Comparison of ENCODE assay signal across 14 cellular contexts in genomic region chr5:89728750-89729149, GRCh38.
DNase-seq lines count a peak whose midpoint lies in the region; ATAC-seq, FAIRE-seq and TF ChIP-seq lines count a peak whose summit lies in the region.
"Had no signal": no experiment of that assay in that cellular context is flagged by ENCODE, and none has a peak within 500 bp of the region (broad histone marks: within the 10 kb centered on the region; RNA-seq: fewer than 3 reads in every experiment).

No MANE protein-coding gene starts in this region.

- H3K79me1 ChIP-seq in H1 (ENCODE audit: low read depth, low read length), result no peaks in the 10 kb centered on the region

- no peaks in the 10 kb centered on the region for H3K4me1 ChIP-seq in H1 (replicated peaks in 1 of 4; ENCODE audit: control insufficient read depth in 3 of 4, insufficient read depth in 4 of 4, low read length in 3 of 4)
- H3K4me1 ChIP-seq in lung (ENCODE audit: control insufficient read depth in 2 of 2, insufficient read depth in 2 of 2, low read length in 2 of 2), result peaks cover 0 to 4% of the 10 kb centered on the region in 2 donors
- H3K4me1 ChIP-seq in naive thymus-derived CD4-positive, alpha-beta T cell (ENCODE audit: control insufficient read depth in 2 of 2, insufficient read depth in 2 of 2, low read length in 2 of 2), result no peaks in the 10 kb centered on the region
- H3K4me1 ChIP-seq: Caco-2, SJCRH30 had no signal

- H3K4me2 ChIP-seq in H1 (ENCODE audit: insufficient read depth in 1 of 2, low read depth in 2 of 2, low read length in 2 of 2), result no peak overlapping the region

- POLR2A ChIA-PET in H1 (lab: Charles Lee; ENCODE audit: partially characterized antibody), result no interaction called here
- POLR2A ChIA-PET in naive thymus-derived CD4-positive, alpha-beta T cell (lab: Charles Lee), result no interaction called here

- H2BK5ac ChIP-seq in H1 (ENCODE audit: low read depth, low read length), result no peak overlapping the region

- H3K4me3 Mint-ChIP-seq in naive thymus-derived CD4-positive, alpha-beta T cell, result no peak overlapping the region
- H3K4me3 Mint-ChIP-seq: activated naive CD4-positive, alpha-beta T cell treated with anti-CD3 and anti-CD28 coated beads, Interleukin-2, amount 50 U/mL, for 24 hours had no signal

- H2AK5ac ChIP-seq in H1 (ENCODE audit: low read depth, low read length), result no peak overlapping the region

- H2BK12ac ChIP-seq in H1 (ENCODE audit: low read depth, low read length), result no peak overlapping the region

- TF ChIP-seq RAD21 in H1 (IDR thresholded peaks at IDR 0.05 in 1 of 2, conservative IDR thresholded peaks at IDR 0.05 in 1 of 2; ENCODE audit: low read depth in 2 of 2, low read length in 2 of 2), result no peak

- no peaks in the 10 kb centered on the region for H3K36me3 Mint-ChIP-seq in naive thymus-derived CD4-positive, alpha-beta T cell
- H3K36me3 Mint-ChIP-seq: activated naive CD4-positive, alpha-beta T cell treated with anti-CD3 and anti-CD28 coated beads, Interleukin-2, amount 50 U/mL, for 24 hours had no signal

- DNase-seq in LNCaP clone FGC (ENCODE audit: low read depth), result peak; percentile 6
- DNase-seq in H1 (ENCODE audit: low read depth in 1 of 2, low spot score in 2 of 2), result no peak
- peak; percentile 29 for DNase-seq in lung (ENCODE audit: low spot score)
- DNase-seq in superior temporal gyrus (ENCODE audit: extremely low spot score), result peak; percentile 68
- DNase-seq in naive thymus-derived CD4-positive, alpha-beta T cell, result no peak
- no peak for DNase-seq in NCI-H2081 (lab: John Stamatoyannopoulos, UW)
- DNase-seq in MV-4-11 (lab: John Stamatoyannopoulos, UW), result no peak
- no peak for DNase-seq in NCI-H524 treated with DMSO at 0.1 percent for 48 hours (lab: John Stamatoyannopoulos, UW)
- DNase-seq: Caco-2, NCI-H1417 treated with DMSO at 0.1 percent for 48 hours, posterior cingulate gyrus, SJCRH30 had no signal

- H3K27ac ChIP-seq in H1 (ENCODE audit: low read depth, low read length) (no peak overlapping the region), lung (ENCODE audit: low read depth in 1 of 2, low read length in 1 of 2) (no peak overlapping the region)
- H3K27ac ChIP-seq in naive thymus-derived CD4-positive, alpha-beta T cell (ENCODE audit: low read depth, low read length), result no peak overlapping the region
- H3K27ac ChIP-seq: SJCRH30 had no signal

- no peaks in the 10 kb centered on the region for H3K4me1 Mint-ChIP-seq in naive thymus-derived CD4-positive, alpha-beta T cell
- H3K4me1 Mint-ChIP-seq: activated naive CD4-positive, alpha-beta T cell treated with anti-CD3 and anti-CD28 coated beads, Interleukin-2, amount 50 U/mL, for 24 hours had no signal

- no peaks in the 10 kb centered on the region for H3K23me2 ChIP-seq in H1 (ENCODE audit: low read depth, low read length)

- peaks cover 0 to 7% (median 0%) of the 10 kb centered on the region in 5 donors for H3K27me3 Mint-ChIP-seq in naive thymus-derived CD4-positive, alpha-beta T cell
- H3K27me3 Mint-ChIP-seq: activated naive CD4-positive, alpha-beta T cell treated with anti-CD3 and anti-CD28 coated beads, Interleukin-2, amount 50 U/mL, for 24 hours had no signal

- TF ChIP-seq POLR2A in H1 (IDR thresholded peaks at IDR 0.05; ENCODE audit: control extremely low read depth in 1 of 2, low read depth in 2 of 2, low read length in 2 of 2), result no peak

- peak; percentile 19 for ATAC-seq in lung (ENCODE audit: insufficient read depth, low FRiP score)
- no peak for ATAC-seq in naive thymus-derived CD4-positive, alpha-beta T cell

- no peak overlapping the region for H2BK120ac ChIP-seq in H1 (replicated peaks; ENCODE audit: low read depth, low read length)

- H3K36me3 ChIP-seq in H1 (ENCODE audit: control insufficient read depth in 2 of 4, insufficient read depth in 4 of 4, low read length in 3 of 4) (no peaks in the 10 kb centered on the region), lung (ENCODE audit: control insufficient read depth in 2 of 2, insufficient read depth in 2 of 2, low read length in 2 of 2) (no peaks in the 10 kb centered on the region)
- no peaks in the 10 kb centered on the region for H3K36me3 ChIP-seq in naive thymus-derived CD4-positive, alpha-beta T cell (ENCODE audit: control insufficient read depth in 2 of 3, insufficient read depth in 3 of 3, low read length in 3 of 3)
- H3K36me3 ChIP-seq: SJCRH30 had no signal

- no peak overlapping the region for H3K4me3 ChIP-seq in LNCaP clone FGC (ENCODE audit: low read depth, low read length)
- H3K4me3 ChIP-seq in H1 (ENCODE audit: extremely low read depth in 1 of 4, insufficient read depth in 2 of 4, low read depth in 3 of 4, low read length in 4 of 4), result no peak overlapping the region
- H3K4me3 ChIP-seq in lung, result no peak overlapping the region
- H3K4me3 ChIP-seq in naive thymus-derived CD4-positive, alpha-beta T cell (ENCODE audit: low read length), result no peak overlapping the region
- H3K4me3 ChIP-seq: SJCRH30 had no signal

- H4K91ac ChIP-seq in H1 (replicated peaks; ENCODE audit: insufficient read length, low read length), result no peak overlapping the region

- no peak overlapping the region for H2BK15ac ChIP-seq in H1 (ENCODE audit: low read length)

- H3K79me2 ChIP-seq in H1 (ENCODE audit: control insufficient read depth in 1 of 2, insufficient read depth in 2 of 2, low read length in 2 of 2), result no peaks in the 10 kb centered on the region

- no peak overlapping the region for H3K23ac ChIP-seq in H1 (ENCODE audit: insufficient read length)

- no peak for TF ChIP-seq CTCF in LNCaP clone FGC (IDR thresholded peaks at IDR 0.05; ENCODE audit: control insufficient read depth, extremely low read depth, insufficient read depth)
- no peak for TF ChIP-seq CTCF in H1 (IDR thresholded peaks at IDR 0.05; ENCODE audit: control extremely low read depth in 1 of 3, insufficient read depth in 1 of 3, low read depth in 1 of 3, low read length in 3 of 3)
- no peak for TF ChIP-seq CTCF in lung (IDR thresholded peaks at IDR 0.05; ENCODE audit: control extremely low read depth, extremely low read depth)

- CTCF ChIA-PET in H1 (lab: Charles Lee; ENCODE audit: partially characterized antibody), result interaction anchor here (0.6 to 1.4 kb wide), 2 partner anchors 24 to 81 kb away, joined by 3 to 4 read pairs; no protein-coding TSS in a partner anchor
- CTCF ChIA-PET in naive thymus-derived CD4-positive, alpha-beta T cell (lab: Charles Lee), result no interaction called here

- H4K8ac ChIP-seq in H1 (ENCODE audit: extremely low read depth, insufficient read depth, low read length), result no peak overlapping the region

- H3K18ac ChIP-seq in H1 (ENCODE audit: extremely low read depth, low read length), result no peak overlapping the region

- no peak overlapping the region for H2BK20ac ChIP-seq in H1 (ENCODE audit: low read length)

- no peak overlapping the region for H3K9ac ChIP-seq in H1 (replicated peaks in 1 of 4; ENCODE audit: extremely low read depth in 1 of 4, low read depth in 3 of 4, low read length in 3 of 4)

- peaks cover 0 to 18% (median 0%) of the 10 kb centered on the region in 11 donors for H3K9me3 Mint-ChIP-seq in naive thymus-derived CD4-positive, alpha-beta T cell

- H3K56ac ChIP-seq in H1 (replicated peaks; ENCODE audit: insufficient read length, low read depth, low read length), result no peak overlapping the region

- H3K9me3 ChIP-seq in H1 (ENCODE audit: insufficient read depth in 2 of 2, low read depth in 1 of 2, low read length in 1 of 2) (no peaks in the 10 kb centered on the region), lung (ENCODE audit: control insufficient read depth in 2 of 2, insufficient read depth in 1 of 2, low read length in 1 of 2) (no peaks in the 10 kb centered on the region)
- no peaks in the 10 kb centered on the region for H3K9me3 ChIP-seq in naive thymus-derived CD4-positive, alpha-beta T cell (ENCODE audit: control insufficient read depth in 2 of 3, low read length in 3 of 3)
- H3K9me3 ChIP-seq: Caco-2, SJCRH30 had no signal

- no peak for FAIRE-seq in H1 (lab: Jason Lieb, UNC)
- FAIRE-seq: TTC549 had no signal

- no peaks in the 10 kb centered on the region for H3K27me3 ChIP-seq in H1 (replicated peaks in 1 of 4; ENCODE audit: control insufficient read depth in 3 of 4, extremely low read depth in 1 of 4, insufficient read depth in 3 of 4, low read length in 3 of 4)
- H3K27me3 ChIP-seq in lung (ENCODE audit: control insufficient read depth, insufficient read depth), result no peaks in the 10 kb centered on the region
- H3K27me3 ChIP-seq in naive thymus-derived CD4-positive, alpha-beta T cell (ENCODE audit: control insufficient read depth in 2 of 2, insufficient read depth in 2 of 2, low read length in 2 of 2), result no peaks in the 10 kb centered on the region
- H3K27me3 ChIP-seq: SJCRH30 had no signal

- WGBS in H1 (ENCODE audit: extremely low coverage in 1 of 2, insufficient coverage in 1 of 2, insufficient read length in 1 of 2, insufficient replicate concordance in 2 of 2, low coverage in 1 of 2, low lambda C conversion rate in 2 of 2, missing lambda C conversion rate in 1 of 2), 2 experiments, result 91% methylated on average over 5 of the region's 5 CpGs; no CpG with 5 or more reads in 1 of the 2 experiments
- WGBS in lung, 2 donors, result 37 to 45% methylated on average over 5 of the region's 5 CpGs

- H3K4ac ChIP-seq in H1 (replicated peaks; ENCODE audit: insufficient read length, low read depth, low read length), result no peak overlapping the region

- TF ChIP-seq EP300 in H1 (IDR thresholded peaks at IDR 0.05; ENCODE audit: borderline replicate concordance in 1 of 2, low read depth in 2 of 2, low read length in 2 of 2), result no peak

- no peak overlapping the region for H2AFZ ChIP-seq in H1 (ENCODE audit: low read length)

- no peak overlapping the region for H4K5ac ChIP-seq in H1 (ENCODE audit: insufficient read length, low read depth, low read length)

- no peak overlapping the region for H3K27ac Mint-ChIP-seq in naive thymus-derived CD4-positive, alpha-beta T cell
- H3K27ac Mint-ChIP-seq: activated naive CD4-positive, alpha-beta T cell treated with anti-CD3 and anti-CD28 coated beads, Interleukin-2, amount 50 U/mL, for 24 hours had no signal

- H4K20me1 ChIP-seq in H1 (replicated peaks in 1 of 2; ENCODE audit: control insufficient read depth in 1 of 2, insufficient read depth in 2 of 2, low read length in 2 of 2), result no peaks in the 10 kb centered on the region

- no peak overlapping the region for H3K14ac ChIP-seq in H1 (ENCODE audit: insufficient read length)

- intact Hi-C loops in naive thymus-derived CD4-positive, alpha-beta T cell (cut with micrococcal nuclease), result no loop called here

TF ChIP-seq in H1, 55 proteins besides CTCF, POLR2A, EP300 and RAD21:
- no peak for TF ChIP-seq TEAD4 (IDR thresholded peaks at IDR 0.05; ENCODE audit: low read depth, low read length)
- TF ChIP-seq MAFK (IDR thresholded peaks at IDR 0.05; ENCODE audit: low read depth, low read length), result peak; percentile 62

Comparison
In these comparisons a context has a peak if more than half of its experiments do, and no peak if none do; other contexts are left out.
1. DNase-seq: peak in LNCaP clone FGC (single experiment), lung (single experiment) and superior temporal gyrus (single experiment); none in H1 (0 of 2), naive thymus-derived CD4-positive, alpha-beta T cell (0 of 9), NCI-H2081 (0 of 2), MV-4-11 (single experiment) and NCI-H524 treated with DMSO at 0.1 percent for 48 hours (single experiment).